In genomic region chr5:132659598-132660493, GRCh38 we compare ENCODE assay signal across 20 cellular contexts. TPM values are rescaled to one million over a fixed set of nuclear protein-coding genes. Genes with fewer than 3 reads are reported as not detected.
"Had no signal": no experiment of that assay in that cellular context is flagged by ENCODE, and none has a peak within 500 bp of the region (broad histone marks: within the 10 kb centered on the region; RNA-seq: fewer than 3 reads in every experiment).

No MANE protein-coding gene starts in this region.

- H3K9me3 Mint-ChIP-seq: immature natural killer cell had no signal

- DNase-seq: activated naive CD4-positive, alpha-beta T cell treated with Interleukin-2 at 50 U/mL for 16 hours; immature natural killer cell; left colon; mammary epithelial cell; nephron progenitor cell; psoas muscle; sigmoid colon; SK-N-SH; stimulated activated CD4-positive, alpha-beta T cell treated with anti-CD3 and anti-CD28 coated beads, Interleukin-12 subunit alpha, Interleukin-12 subunit beta, amount 100 ng/mL, for 4 hours; stomach had no signal

- ATAC-seq: left colon, psoas muscle had no signal

- H3K27ac Mint-ChIP-seq: immature natural killer cell, nephron progenitor cell had no signal

- FAIRE-seq: colon, TTC549 had no signal

- H3K4me3 Mint-ChIP-seq: immature natural killer cell, nephron progenitor cell had no signal

RNA-seq across cellular contexts. Expression of gene IL13, which starts 1.9 kb away (rescaled TPM):
- total RNA-seq: cardiac septum, esophagus muscularis mucosa, fibroblast of villous mesenchyme, left colon, mammary epithelial cell, mucosa of gallbladder, osteoblast, psoas muscle, sigmoid colon, urinary bladder had no signal
- polyA plus RNA-seq: mammary epithelial cell, psoas muscle, stomach, urinary bladder had no signal

RNA-seq across cellular contexts. Expression of gene IL4, which starts 13.9 kb away (rescaled TPM):
- total RNA-seq: cardiac septum, esophagus muscularis mucosa, fibroblast of villous mesenchyme, left colon, mammary epithelial cell, mucosa of gallbladder, osteoblast, psoas muscle, sigmoid colon, stomach, thoracic aorta, urinary bladder had no signal
- polyA plus RNA-seq: adipose tissue, immature natural killer cell, mammary epithelial cell, psoas muscle, sigmoid colon, SK-N-SH, stomach, urinary bladder had no signal
